ENCODE assay signal across 8 cellular contexts in genomic region chr16:57039148-57039812, GRCh38. TPM values are rescaled to one million over a fixed set of nuclear protein-coding genes. Genes with fewer than 3 reads are reported as not detected.
DNase-seq lines count a peak whose midpoint lies in the region; ATAC-seq and TF ChIP-seq lines count a peak whose summit lies in the region.

No MANE protein-coding gene starts in this region.

- no peaks in the 10 kb centered on the region for H3K27me3 ChIP-seq in CD4-positive, alpha-beta memory T cell (ENCODE audit: insufficient read depth, low read length)
- H3K27me3 ChIP-seq in mesenchymal stem cell (ENCODE audit: control insufficient read depth in 1 of 2, insufficient read depth in 1 of 2, low read length in 2 of 2) = no peaks in the 10 kb centered on the region
- no peaks in the 10 kb centered on the region for H3K27me3 ChIP-seq in uterus

- H3K14ac ChIP-seq in mesenchymal stem cell (ENCODE audit: low read length in 2 of 2) = no peak overlapping the region

- H3K9me3 Mint-ChIP-seq in CD4-positive, alpha-beta memory T cell = peaks cover 0 to 2% (median 0%) of the 10 kb centered on the region in 8 donors
- no peaks in the 10 kb centered on the region for H3K9me3 Mint-ChIP-seq in activated B cell treated with CpG ODN at 0.5 μM for 24 hours

- no peaks in the 10 kb centered on the region for H3K9me3 ChIP-seq in CD4-positive, alpha-beta memory T cell (ENCODE audit: control insufficient read depth in 1 of 2, low read length in 2 of 2)
- H3K9me3 ChIP-seq in mesenchymal stem cell (ENCODE audit: control insufficient read depth, low read length) = no peaks in the 10 kb centered on the region
- H3K9me3 ChIP-seq in uterus = no peaks in the 10 kb centered on the region

- no peaks in the 10 kb centered on the region for H3K79me1 ChIP-seq in mesenchymal stem cell (replicated peaks; ENCODE audit: low read length, poor library complexity, severe bottlenecking)

- H4K8ac ChIP-seq in mesenchymal stem cell (ENCODE audit: low read length) = peak overlapping the region; percentile 21

- intact Hi-C loops in CD4-positive, alpha-beta memory T cell (cut with micrococcal nuclease) = no loop called here
- intact Hi-C loops in activated B cell treated with CpG ODN at 0.5 μM for 24 hours (cut with micrococcal nuclease) = no loop called here
- intact Hi-C loops in uterus (cut with DNase I; ENCODE audit: low total_unique reads) = no loop called here

- peak overlapping the region; percentile 73 for H3K27ac ChIP-seq in CD4-positive, alpha-beta memory T cell (ENCODE audit: low read depth, low read length)
- H3K27ac ChIP-seq in mesenchymal stem cell (ENCODE audit: low read length, poor library complexity, severe bottlenecking) (no peak overlapping the region), uterus (no peak overlapping the region)

- no peak for TF ChIP-seq CTCF in activated B cell treated with CpG ODN at 0.5 μM for 24 hours (IDR thresholded peaks at IDR 0.05)
- TF ChIP-seq CTCF in uterus (IDR thresholded peaks at IDR 0.05) = no peak

- H2AFZ ChIP-seq in mesenchymal stem cell (ENCODE audit: low read depth, low read length) = no peak overlapping the region

- CTCF ChIA-PET in CD4-positive, alpha-beta memory T cell (lab: Charles Lee; ENCODE audit: partially characterized antibody) = interaction anchor here (0.9 to 5.5 kb wide), 14 partner anchors 8 to 75 kb away, joined by 3 to 78 read pairs (median 6); partner anchors contain the start of gene CPNE2
- CTCF ChIA-PET in activated B cell treated with CpG ODN at 0.5 μM for 24 hours (lab: Charles Lee) = interaction anchor here (0.7 to 2.2 kb wide), 3 partner anchors 50 to 75 kb away, joined by 3 to 7 read pairs (median 4); partner anchors contain the start of gene NLRC5

- peak overlapping the region; percentile 14 to 79 for H3K18ac ChIP-seq in mesenchymal stem cell (ENCODE audit: low read depth in 1 of 2, low read length in 2 of 2)

- H3K4ac ChIP-seq in mesenchymal stem cell (ENCODE audit: low read depth in 1 of 2, low read length in 2 of 2) = no peak overlapping the region

- H3K4me2 ChIP-seq in mesenchymal stem cell (ENCODE audit: low read length, poor library complexity, severe bottlenecking) = no peak overlapping the region

- peak overlapping the region; percentile 88 to 98 (median 94) for H3K27ac Mint-ChIP-seq in CD4-positive, alpha-beta memory T cell
- H3K27ac Mint-ChIP-seq in activated B cell treated with CpG ODN at 0.5 μM for 24 hours = peak overlapping the region; percentile 92

- H3K36me3 ChIP-seq in CD4-positive, alpha-beta memory T cell (ENCODE audit: insufficient read depth, low read length) = peaks cover 61% of the 10 kb centered on the region
- H3K36me3 ChIP-seq in mesenchymal stem cell (ENCODE audit: control insufficient read depth in 1 of 2, insufficient read depth in 2 of 2, low read depth in 1 of 2, low read length in 2 of 2) (peaks cover 10 to 89% of the 10 kb centered on the region in 2 experiments), uterus (no peaks in the 10 kb centered on the region)

- H3K27me3 Mint-ChIP-seq in CD4-positive, alpha-beta memory T cell = no peaks in the 10 kb centered on the region
- H3K27me3 Mint-ChIP-seq in activated B cell treated with CpG ODN at 0.5 μM for 24 hours = no peaks in the 10 kb centered on the region

- peak overlapping the region; percentile 37 for H2BK120ac ChIP-seq in mesenchymal stem cell (ENCODE audit: low read depth, low read length)

- TF ChIP-seq POLR2A in uterus (IDR thresholded peaks at IDR 0.05) = no peak

- H3K9ac ChIP-seq in mesenchymal stem cell (ENCODE audit: low read length) = peak overlapping the region; percentile 64

- H2BK5ac ChIP-seq in mesenchymal stem cell (ENCODE audit: low read depth, low read length, poor library complexity, severe bottlenecking) = no peak overlapping the region

- POLR2A ChIA-PET in CD4-positive, alpha-beta memory T cell (lab: Charles Lee; ENCODE audit: partially characterized antibody) = interaction anchor here (1.2 to 9.9 kb wide), 12 partner anchors 12 to 108 kb away, joined by 3 to 183 read pairs (median 37); partner anchors contain the start of genes CETP, HERPUD1 and NLRC5
- POLR2A ChIA-PET in activated B cell treated with CpG ODN at 0.5 μM for 24 hours (lab: Charles Lee) = interaction anchor here (0.7 to 5.9 kb wide), 13 partner anchors 12 to 75 kb away, joined by 3 to 93 read pairs (median 4); partner anchors contain the start of gene NLRC5

- WGBS in mesenchymal stem cell = 50% methylated on average over 4 of the region's 5 CpGs

- peak overlapping the region; percentile 53 for H4K91ac ChIP-seq in mesenchymal stem cell (ENCODE audit: low read length)

- H2AK5ac ChIP-seq in mesenchymal stem cell (ENCODE audit: low read length, severe bottlenecking) = no peak overlapping the region

- peak overlapping the region; percentile 32 to 90 (median 76) for H3K4me3 Mint-ChIP-seq in CD4-positive, alpha-beta memory T cell
- H3K4me3 Mint-ChIP-seq in activated B cell treated with CpG ODN at 0.5 μM for 24 hours = peak overlapping the region; percentile 50

- peaks cover 95% of the 10 kb centered on the region for H3K4me1 ChIP-seq in CD4-positive, alpha-beta memory T cell (ENCODE audit: insufficient read depth, low read length)
- H3K4me1 ChIP-seq in mesenchymal stem cell (ENCODE audit: control insufficient read depth, insufficient read depth, low read depth, low read length) = peaks cover 8% of the 10 kb centered on the region
- no peaks in the 10 kb centered on the region for H3K4me1 ChIP-seq in uterus

- H3K36me3 Mint-ChIP-seq in CD4-positive, alpha-beta memory T cell = peaks cover 70 to 81% of the 10 kb centered on the region in 2 donors
- H3K36me3 Mint-ChIP-seq in activated B cell treated with CpG ODN at 0.5 μM for 24 hours (ENCODE audit: low read depth) = peaks cover 80% of the 10 kb centered on the region

- peak overlapping the region in 1 of 2 donors; percentile 6 for H3K4me3 ChIP-seq in CD4-positive, alpha-beta memory T cell (ENCODE audit: low read length in 2 of 2)
- H3K4me3 ChIP-seq in mesenchymal stem cell (ENCODE audit: insufficient read depth in 1 of 2, low read depth in 1 of 2, low read length in 2 of 2) (no peak overlapping the region), uterus (no peak overlapping the region)

- peak; percentile 32 for ATAC-seq in GM21786 (IDR thresholded peaks at IDR 0.05; ENCODE audit: unreplicated experiment)
- ATAC-seq in activated B cell treated with CpG ODN at 0.5 μM for 24 hours (ENCODE audit: low read depth) = no peak

- H2BK15ac ChIP-seq in mesenchymal stem cell (ENCODE audit: low read depth, poor library complexity, severe bottlenecking) = peak overlapping the region; percentile 73

- peak overlapping the region; percentile 4 to 81 for H2BK12ac ChIP-seq in mesenchymal stem cell (ENCODE audit: low read length in 2 of 2)

- H3K23ac ChIP-seq in mesenchymal stem cell (ENCODE audit: low read length in 2 of 2) = no peak overlapping the region

- peak in 3 of 5 donors; percentile 20 to 34 (median 24) for DNase-seq in CD4-positive, alpha-beta memory T cell
- no peak for DNase-seq in activated B cell treated with CpG ODN at 0.5 μM for 24 hours
- DNase-seq in mesenchymal stem cell = peak; percentile 73
- no peak for DNase-seq in amniotic stem cell (lab: John Stamatoyannopoulos, UW)
- no peak for DNase-seq in NCI-H2227 treated with DMSO at 0.1 percent for 48 hours (lab: John Stamatoyannopoulos, UW)
- no peak for DNase-seq in ecto neural progenitor cell (ENCODE audit: low spot score)
- no peak for DNase-seq in uterus

- peaks cover 63 to 95% (median 81%) of the 10 kb centered on the region in 4 donors for H3K4me1 Mint-ChIP-seq in CD4-positive, alpha-beta memory T cell
- H3K4me1 Mint-ChIP-seq in activated B cell treated with CpG ODN at 0.5 μM for 24 hours = peaks cover 75% of the 10 kb centered on the region

RNA-seq across cellular contexts. Expression of gene NLRC5, which starts 49.9 kb away (rescaled TPM):
- 100 to 1,000 TPM; 416 to 457 TPM for total RNA-seq in CD4-positive, alpha-beta memory T cell
- polyA plus RNA-seq in CD4-positive, alpha-beta memory T cell = 100 to 1,000 TPM in 1 of 2 donors, 10 to 100 TPM in 1; 41.6 to 151 TPM
- total RNA-seq in activated B cell treated with CpG ODN at 0.5 μM for 24 hours = 296 and 372 TPM in 2 replicates
- polyA plus RNA-seq in mesenchymal stem cell (2013, experiment 1 of 2) = 10.4 TPM
- 10.5 TPM for polyA plus RNA-seq in mesenchymal stem cell (2013, experiment 2 of 2)
- total RNA-seq in uterus = 10 to 100 TPM; 14.9 to 77.0 (median 23.9) TPM

RNA-seq across cellular contexts. Expression of gene CPNE2, which starts 53.1 kb away (rescaled TPM):
- total RNA-seq in CD4-positive, alpha-beta memory T cell = 1 to 10 TPM; 3.8 to 4.1 TPM
- polyA plus RNA-seq in CD4-positive, alpha-beta memory T cell = 1 to 10 TPM; 6.7 to 6.8 TPM
- total RNA-seq in activated B cell treated with CpG ODN at 0.5 μM for 24 hours = 7.4 and 8.3 TPM in 2 replicates
- polyA plus RNA-seq in mesenchymal stem cell (2013, experiment 1 of 2) = 37.6 TPM
- polyA plus RNA-seq in mesenchymal stem cell (2013, experiment 2 of 2) = 39.4 TPM
- 10 to 100 TPM; 25.1 to 41.4 (median 40.6) TPM for total RNA-seq in uterus

Comparison
In these comparisons a context has a peak if more than half of its experiments do, and no peak if none do; other contexts are left out.
1. DNase-seq: peak in CD4-positive, alpha-beta memory T cell (3 of 5) and mesenchymal stem cell (single experiment); none in activated B cell treated with CpG ODN at 0.5 μM for 24 hours (single experiment), amniotic stem cell (single experiment), NCI-H2227 treated with DMSO at 0.1 percent for 48 hours (single experiment), ecto neural progenitor cell (single experiment) and uterus (0 of 2).